In genomic region chr14:24428628-24429394, GRCh38 we compare ENCODE assay signal across 8 cellular contexts. TPM values are rescaled to one million over a fixed set of nuclear protein-coding genes. Genes with fewer than 3 reads are reported as not detected.
DNase-seq lines count a peak whose midpoint lies in the region; ATAC-seq and TF ChIP-seq lines count a peak whose summit lies in the region.

No MANE protein-coding gene starts in this region.

- no peak for ATAC-seq in CD8-positive, alpha-beta T cell
- no peak for ATAC-seq in effector memory CD8-positive, alpha-beta T cell (replicated peaks)
- ATAC-seq in HG02981 (IDR thresholded peaks at IDR 0.05; ENCODE audit: unreplicated experiment), result no peak
- ATAC-seq in HG03342 (IDR thresholded peaks at IDR 0.05; ENCODE audit: unreplicated experiment), result no peak
- no peak for ATAC-seq in HG02623 (IDR thresholded peaks at IDR 0.05; ENCODE audit: unreplicated experiment)

- H3K9me2 ChIP-seq in OCI-LY7 (ENCODE audit: insufficient read depth, low read length), result no peaks in the 10 kb centered on the region

- H3K36me3 Mint-ChIP-seq in CD8-positive, alpha-beta T cell, result peaks cover 26% of the 10 kb centered on the region
- H3K36me3 Mint-ChIP-seq in effector memory CD8-positive, alpha-beta T cell (ENCODE audit: insufficient read depth), result peaks cover 40% of the 10 kb centered on the region

- H3K36me3 ChIP-seq in CD8-positive, alpha-beta T cell (ENCODE audit: insufficient read depth, low read length), result peaks cover 20% of the 10 kb centered on the region
- peaks cover 15% of the 10 kb centered on the region for H3K36me3 ChIP-seq in OCI-LY7 (ENCODE audit: insufficient read depth, low read length)
- H3K36me3 ChIP-seq in osteoblast (ENCODE audit: insufficient read depth, low read length), result peaks cover 18% of the 10 kb centered on the region

- H3K79me2 ChIP-seq in OCI-LY7 (ENCODE audit: insufficient read depth, low read depth, low read length) (peaks cover 5% of the 10 kb centered on the region; the same call in 1 of the 2 replicates), osteoblast (ENCODE audit: insufficient read depth, low read length) (peaks cover 33% of the 10 kb centered on the region)

- no peak overlapping the region for H3K4me3 ChIP-seq in CD8-positive, alpha-beta T cell (ENCODE audit: low read depth, low read length)
- H3K4me3 ChIP-seq in OCI-LY7 (ENCODE audit: low read depth, low read length, poor library complexity, severe bottlenecking) (peak overlapping the region; percentile 82), osteoblast (ENCODE audit: insufficient read depth, low read length) (peak overlapping the region; percentile 87)

- H3K27ac ChIP-seq in CD8-positive, alpha-beta T cell (ENCODE audit: low read depth, low read length), result peak overlapping the region; percentile 94
- H3K27ac ChIP-seq in OCI-LY7 (ENCODE audit: low read depth, low read length, poor library complexity, severe bottlenecking) (peak overlapping the region; percentile 68), osteoblast (ENCODE audit: low read depth, low read length) (peak overlapping the region; percentile 95)

- H3K9me3 Mint-ChIP-seq in CD8-positive, alpha-beta T cell, result no peaks in the 10 kb centered on the region
- no peaks in the 10 kb centered on the region for H3K9me3 Mint-ChIP-seq in effector memory CD8-positive, alpha-beta T cell

- no peak for TF ChIP-seq CTCF in CD8-positive, alpha-beta T cell (IDR thresholded peaks at IDR 0.05)
- no peak for TF ChIP-seq CTCF in OCI-LY7 (conservative IDR thresholded peaks at IDR 0.05; ENCODE audit: low read length)
- TF ChIP-seq CTCF in osteoblast (IDR thresholded peaks at IDR 0.05; ENCODE audit: extremely low read depth, low read depth, low read length), result no peak

- no peaks in the 10 kb centered on the region for H3K9me3 ChIP-seq in CD8-positive, alpha-beta T cell (ENCODE audit: low read length)
- H3K9me3 ChIP-seq in OCI-LY7 (ENCODE audit: low read length), result no peaks in the 10 kb centered on the region
- H3K9me3 ChIP-seq in osteoblast (ENCODE audit: low read depth, low read length), result no peaks in the 10 kb centered on the region

- no peaks in the 10 kb centered on the region for H4K20me1 ChIP-seq in OCI-LY7 (ENCODE audit: insufficient read depth, low read length)
- H4K20me1 ChIP-seq in osteoblast (ENCODE audit: insufficient read depth, low read length), result peaks cover 21% of the 10 kb centered on the region

- H3K4me2 ChIP-seq in OCI-LY7 (ENCODE audit: low read length) (peak overlapping the region; percentile 82), osteoblast (ENCODE audit: insufficient read depth, low read length) (peak overlapping the region; percentile 74)

- no TSS peak for BruUV-seq in OCI-LY7 (replicated peaks; lab: Mats Ljungman, UMichigan)

- POLR2A ChIA-PET in CD8-positive, alpha-beta T cell (lab: Charles Lee), result interaction anchor here (1.1 to 3.5 kb wide), 4 partner anchors 14 to 213 kb away, joined by 3 to 33 read pairs (median 6); partner anchors contain the start of genes LTB4R, LTB4R2, MDP1 and RIPK3
- POLR2A ChIA-PET in OCI-LY7 (lab: Charles Lee), result interaction anchor here (0.8 to 3.1 kb wide), 3 partner anchors 14 to 84 kb away, joined by 3 to 24 read pairs (median 3); no protein-coding TSS in a partner anchor

- peak overlapping the region; percentile 98 for H3K27ac Mint-ChIP-seq in CD8-positive, alpha-beta T cell
- peak overlapping the region; percentile 97 to 99 for H3K27ac Mint-ChIP-seq in effector memory CD8-positive, alpha-beta T cell

- H3K4me1 ChIP-seq in CD8-positive, alpha-beta T cell (ENCODE audit: insufficient read depth, low read length), result peaks cover 45% of the 10 kb centered on the region
- H3K4me1 ChIP-seq in OCI-LY7 (ENCODE audit: insufficient read depth, low read length, poor library complexity, severe bottlenecking) (peaks cover 31% of the 10 kb centered on the region), osteoblast (ENCODE audit: insufficient read depth, low read length) (peaks cover 45% of the 10 kb centered on the region)

- H3K4me3 Mint-ChIP-seq in CD8-positive, alpha-beta T cell, result peak overlapping the region; percentile 88
- peak overlapping the region; percentile 84 to 86 for H3K4me3 Mint-ChIP-seq in effector memory CD8-positive, alpha-beta T cell

- H3K27me3 ChIP-seq in CD8-positive, alpha-beta T cell (ENCODE audit: insufficient read depth, low read length), result no peaks in the 10 kb centered on the region
- no peaks in the 10 kb centered on the region for H3K27me3 ChIP-seq in osteoblast (ENCODE audit: insufficient read depth, low read length)

- H3K27me3 Mint-ChIP-seq in CD8-positive, alpha-beta T cell (ENCODE audit: low read depth), result no peaks in the 10 kb centered on the region
- H3K27me3 Mint-ChIP-seq in effector memory CD8-positive, alpha-beta T cell, result no peaks in the 10 kb centered on the region

- DNase-seq in CD8-positive, alpha-beta T cell, result peak in 1 of 7 experiments; percentile 5
- DNase-seq in OCI-LY7 (ENCODE audit: low spot score), result no peak
- DNase-seq in effector memory CD8-positive, alpha-beta T cell, result no peak
- DNase-seq in osteoblast (ENCODE audit: insufficient read length, low spot score, missing footprints), result no peak
- no peak for DNase-seq in NK-92 treated with Interleukin-12 subunit alpha and Interleukin-12 subunit beta, amount 100 ng/mL, for 24 hours (lab: John Stamatoyannopoulos, UW)

- intact Hi-C loops in CD8-positive, alpha-beta T cell (cut with DNase I, micrococcal nuclease), result loop anchor here in 1 of 2 experiments (1.0 kb wide), 1 partner anchor 158 kb away; the partner anchor contains the start of gene RABGGTA
- intact Hi-C loops in OCI-LY7 (cut with micrococcal nuclease; ENCODE audit: unreplicated experiment), result no loop called here

- H3K4me1 Mint-ChIP-seq in CD8-positive, alpha-beta T cell (ENCODE audit: low read depth), result peaks cover 47% of the 10 kb centered on the region
- peaks cover 37 to 40% of the 10 kb centered on the region in 2 donors for H3K4me1 Mint-ChIP-seq in effector memory CD8-positive, alpha-beta T cell (ENCODE audit: low read depth in 2 of 2)

- peak overlapping the region; percentile 91; the same call in 1 of the 2 replicates for H2AFZ ChIP-seq in OCI-LY7 (ENCODE audit: low read length)
- H2AFZ ChIP-seq in osteoblast (ENCODE audit: low read length), result no peak overlapping the region

- CTCF ChIA-PET in CD8-positive, alpha-beta T cell (lab: Charles Lee), result interaction anchor here (0.8 to 12.5 kb wide), 5 partner anchors 17 to 186 kb away, joined by 3 to 442 read pairs (median 4); partner anchors contain the start of genes ADCY4 and RIPK3
- CTCF ChIA-PET in OCI-LY7 (lab: Charles Lee; ENCODE audit: unreplicated experiment), result no interaction called here

RNA-seq across cellular contexts. Expression of gene CBLN3, which starts 0.7 kb away (rescaled TPM):
- 1 to 10 TPM; 1.1 to 1.6 TPM for total RNA-seq in CD8-positive, alpha-beta T cell
- 1.2 and 2.0 TPM in 2 replicates for total RNA-seq in OCI-LY7 (2014; rRNA removed; shearing (Covaris generic))
- total RNA-seq in OCI-LY7 (2022) (6.7 and 7.9 TPM in 2 replicates), osteoblast (3.5 and 4.0 TPM in 2 replicates)

RNA-seq across cellular contexts. Expression of gene KHNYN, which starts 0.9 kb away (rescaled TPM):
- 100 to 1,000 TPM; 158 to 163 TPM for total RNA-seq in CD8-positive, alpha-beta T cell
- total RNA-seq in OCI-LY7 (2014; rRNA removed; shearing (Covaris generic)), result 50.8 and 56.1 TPM in 2 replicates
- total RNA-seq in OCI-LY7 (2022), result 57.5 and 66.4 TPM in 2 replicates
- total RNA-seq in osteoblast, result 58.6 and 62.5 TPM in 2 replicates

RNA-seq across cellular contexts. Expression of gene SDR39U1, which starts 13.8 kb away (rescaled TPM):
- total RNA-seq in CD8-positive, alpha-beta T cell, result 10 to 100 TPM; 75.0 to 84.4 TPM
- 51.4 and 54.0 TPM in 2 replicates for total RNA-seq in OCI-LY7 (2014; rRNA removed; shearing (Covaris generic))
- total RNA-seq in OCI-LY7 (2022), result 101 and 103 TPM in 2 replicates
- total RNA-seq in osteoblast, result 11.6 and 13.0 TPM in 2 replicates

RNA-seq across cellular contexts. Expression of gene NYNRIN, which starts 30.0 kb away (rescaled TPM):
- total RNA-seq in CD8-positive, alpha-beta T cell, result under 1 TPM in 1 of 2 experiments, not detected in 1; 0.06 TPM
- 0.13 TPM in 2 replicates for total RNA-seq in OCI-LY7 (2014; rRNA removed; shearing (Covaris generic))
- total RNA-seq in OCI-LY7 (2022), result not detected in 2 replicates
- total RNA-seq in osteoblast, result 7.2 and 9.1 TPM in 2 replicates
